In genomic region chr9:14250779-14251145, GRCh38 we compare ENCODE assay signal across 16 cellular contexts.
DNase-seq lines count a peak whose midpoint lies in the region; ATAC-seq and TF ChIP-seq lines count a peak whose summit lies in the region.
"Had no signal": no experiment of that assay in that cellular context is flagged by ENCODE, and none has a peak within 500 bp of the region (broad histone marks: within the 10 kb centered on the region; RNA-seq: fewer than 3 reads in every experiment).

No MANE protein-coding gene starts in this region.

- TF ChIP-seq CTCF in 22Rv1 (IDR thresholded peaks at IDR 0.05) (no peak), Panc1 (IDR thresholded peaks at IDR 0.05) (no peak), esophagus muscularis mucosa (IDR thresholded peaks at IDR 0.05) (no peak)

- no peak for TF ChIP-seq EP300 in esophagus muscularis mucosa (IDR thresholded peaks at IDR 0.05)

- DNase-seq in Panc1 (ENCODE audit: low read depth, low spot score): no peak
- DNase-seq in esophagus muscularis mucosa (ENCODE audit: extremely low spot score): no peak
- no peak for DNase-seq in trophoblast cell
- DNase-seq in GOT3 (lab: John Stamatoyannopoulos, UW): no peak
- DNase-seq in NCI-H146 treated with DMSO at 0.1 percent for 48 hours (lab: John Stamatoyannopoulos, UW; ENCODE audit: unreplicated experiment): no peak
- DNase-seq: CD8-positive, alpha-beta T cell; NCI-H1417 treated with DMSO at 0.1 percent for 48 hours; stimulated activated CD4-positive, alpha-beta T cell treated with anti-CD3 and anti-CD28 coated beads, Interleukin-4, amount 100 ng/mL, for 24 hours; stimulated activated CD8-positive, alpha-beta memory T cell treated with anti-CD3 and anti-CD28 coated beads, Interleukin-4, amount 100 ng/mL, for 48 hours; T-helper 2 cell had no signal

- ATAC-seq in Panc1 (no peak), GM18867 (IDR thresholded peaks at IDR 0.05; ENCODE audit: unreplicated experiment) (no peak), GM21619 (IDR thresholded peaks at IDR 0.05; ENCODE audit: unreplicated experiment) (no peak)
- ATAC-seq: CD8-positive, alpha-beta T cell had no signal

- H3K23ac ChIP-seq in trophoblast cell (ENCODE audit: low read length): no peak overlapping the region

- no peak overlapping the region for H3K9ac ChIP-seq in trophoblast cell (ENCODE audit: low read length)
- H3K9ac ChIP-seq: KMS-11 had no signal

- intact Hi-C loops in Panc1 (cut with micrococcal nuclease; ENCODE audit: unreplicated experiment): no loop called here
- intact Hi-C loops in esophagus muscularis mucosa (cut with DNase I): no loop called here

- no peak overlapping the region for H3K4me3 ChIP-seq in Panc1 (ENCODE audit: low read depth in 2 of 2, low read length in 2 of 2)
- no peak overlapping the region for H3K4me3 ChIP-seq in esophagus muscularis mucosa
- H3K4me3 ChIP-seq in trophoblast cell (ENCODE audit: low read depth, low read length): no peak overlapping the region
- H3K4me3 ChIP-seq: tibial nerve had no signal

- H3K4me1 ChIP-seq in Panc1 (ENCODE audit: control insufficient read depth, insufficient read depth, low read length): peaks cover 4% of the 10 kb centered on the region; the same call in 1 of the 2 replicates
- peaks cover 46 to 60% (median 54%) of the 10 kb centered on the region in 4 donors for H3K4me1 ChIP-seq in esophagus muscularis mucosa
- peaks cover 3 to 7% of the 10 kb centered on the region in 2 experiments for H3K4me1 ChIP-seq in trophoblast cell (ENCODE audit: control insufficient read depth in 1 of 2, insufficient read depth in 2 of 2, low read length in 2 of 2)

- H4K91ac ChIP-seq in trophoblast cell (ENCODE audit: low read depth, low read length): no peak overlapping the region

- POLR2A ChIA-PET in Panc1 (lab: Charles Lee): no interaction called here

- CTCF ChIA-PET in Panc1 (lab: Charles Lee): no interaction called here

- H3K14ac ChIP-seq in trophoblast cell (ENCODE audit: low read length): no peak overlapping the region

- H3K9me3 ChIP-seq in Panc1 (ENCODE audit: control insufficient read depth, insufficient read depth, low read depth, low read length): no peaks in the 10 kb centered on the region
- H3K9me3 ChIP-seq in esophagus muscularis mucosa: no peaks in the 10 kb centered on the region
- no peaks in the 10 kb centered on the region for H3K9me3 ChIP-seq in trophoblast cell (ENCODE audit: insufficient read depth, low read depth, low read length)
- H3K9me3 ChIP-seq: adrenal gland, tibial nerve had no signal

- H2BK5ac ChIP-seq in trophoblast cell (ENCODE audit: low read depth, low read length, poor library complexity): no peak overlapping the region

- H3K79me2 ChIP-seq in trophoblast cell (ENCODE audit: control insufficient read depth, insufficient read depth, low read length, poor library complexity): no peaks in the 10 kb centered on the region

- no TSS peak for BruUV-seq in Panc1 (replicated peaks; lab: Mats Ljungman, UMichigan)

- in situ Hi-C loops in Panc1 (cut with HindIII; ENCODE audit: low pct_unique_long_range_greater_than_20kb, low sequenced_read_pairs): no loop called here

- no peak overlapping the region for H2AK5ac ChIP-seq in trophoblast cell (ENCODE audit: low read length)

- H3K27ac ChIP-seq in 22Rv1: peak overlapping the region; percentile 81
- peak overlapping the region; percentile 74 for H3K27ac ChIP-seq in Panc1 (ENCODE audit: low read length)
- H3K27ac ChIP-seq in esophagus muscularis mucosa (replicated peaks in 1 of 4): peak overlapping the region in 3 of 4 donors; percentile 28 to 60 (median 53)
- peak overlapping the region; percentile 43 for H3K27ac ChIP-seq in trophoblast cell (ENCODE audit: low read depth, low read length)
- H3K27ac ChIP-seq: KMS-11 had no signal

- H3K18ac ChIP-seq in trophoblast cell (ENCODE audit: low read length): no peak overlapping the region

- H3K27me3 ChIP-seq in Panc1 (ENCODE audit: control insufficient read depth, insufficient read depth, low read length) (no peaks in the 10 kb centered on the region), esophagus muscularis mucosa (no peaks in the 10 kb centered on the region), trophoblast cell (ENCODE audit: insufficient read depth, low read length) (no peaks in the 10 kb centered on the region)
- H3K27me3 ChIP-seq: adrenal gland, tibial nerve had no signal

- H3K4me2 ChIP-seq in trophoblast cell (ENCODE audit: low read length): no peak overlapping the region
- H3K4me2 ChIP-seq: KMS-11 had no signal

- no peak overlapping the region for H2BK120ac ChIP-seq in trophoblast cell (ENCODE audit: insufficient read depth, low read length, poor library complexity)

- WGBS in esophagus muscularis mucosa: 83% methylated on average over 1 of the region's 1 CpG
- no CpG with 5 or more reads among the region's 1 CpG for WGBS in trophoblast cell (ENCODE audit: extremely low coverage, insufficient coverage, insufficient read length)

- no peak overlapping the region for H2AFZ ChIP-seq in trophoblast cell (ENCODE audit: insufficient read depth, low read length, poor library complexity)

- no peak overlapping the region for H4K12ac ChIP-seq in trophoblast cell (ENCODE audit: low read depth, low read length)

- H3K4ac ChIP-seq in trophoblast cell (ENCODE audit: low read depth, low read length): no peak overlapping the region

- H2BK12ac ChIP-seq in trophoblast cell (ENCODE audit: low read length): no peak overlapping the region

- H3K79me1 ChIP-seq in trophoblast cell (ENCODE audit: low read length): peaks cover 1% of the 10 kb centered on the region

- no peaks in the 10 kb centered on the region for H3K36me3 ChIP-seq in Panc1 (ENCODE audit: control insufficient read depth, insufficient read depth, low read length)
- H3K36me3 ChIP-seq in esophagus muscularis mucosa: no peaks in the 10 kb centered on the region
- H3K36me3 ChIP-seq in trophoblast cell (ENCODE audit: control insufficient read depth in 1 of 2, insufficient read depth in 2 of 2, low read length in 2 of 2): no peaks in the 10 kb centered on the region
- H3K36me3 ChIP-seq: adrenal gland had no signal

- no peak overlapping the region for H4K8ac ChIP-seq in trophoblast cell (ENCODE audit: low read depth, low read length)

- TF ChIP-seq POLR2A in esophagus muscularis mucosa (IDR thresholded peaks at IDR 0.05; ENCODE audit: low read depth): no peak
